8 cellular contexts compared by ENCODE assay signal in genomic region chr6:151044465-151045441, GRCh38.
A peak's percentile ranks its signal among the peaks of the same experiment; 100 is the strongest.
DNase-seq lines count a peak whose midpoint lies in the region; ATAC-seq, FAIRE-seq and TF ChIP-seq lines count a peak whose summit lies in the region.

No MANE protein-coding gene starts in this region.

- FAIRE-seq in K562 (lab: Jason Lieb, UNC): no peak

- 89% methylated on average over 23 of the region's 26 CpGs for WGBS in K562 (ENCODE audit: insufficient coverage, low coverage, missing lambda C conversion rate)
- WGBS in urinary bladder: 38% methylated on average over 26 of the region's 26 CpGs

- POLR2A ChIA-PET in K562 (lab: Yijun Ruan, JAX): no interaction called here

- H3K9me1 ChIP-seq in K562 (ENCODE audit: control insufficient read depth, insufficient read depth, low read length): no peaks in the 10 kb centered on the region

- in situ Hi-C loops in K562 (cut with MboI): no loop called here

- H3K36me3 ChIP-seq in K562 (ENCODE audit: control insufficient read depth, insufficient read depth, low read length) (peaks cover 39% of the 10 kb centered on the region), urinary bladder (ENCODE audit: insufficient read depth) (no peaks in the 10 kb centered on the region)

- H4K20me1 ChIP-seq in K562 (replicated peaks; ENCODE audit: control insufficient read depth, insufficient read depth, low read length): no peaks in the 10 kb centered on the region

- TF ChIP-seq CTCF in K562 (IDR thresholded peaks at IDR 0.05 in 2 of 3, conservative IDR thresholded peaks at IDR 0.05 in 1 of 3; ENCODE audit: insufficient read depth in 2 of 3, low read depth in 1 of 3, low read length in 3 of 3): no peak

- no peak overlapping the region; a peak in 1 of 4 replicates for H3K9ac ChIP-seq in K562 (ENCODE audit: insufficient read depth in 1 of 2, low read depth in 2 of 2, low read length in 2 of 2)

- no peaks in the 10 kb centered on the region for H3K9me3 ChIP-seq in K562 (replicated peaks; ENCODE audit: control insufficient read depth, insufficient read depth, low read depth, low read length)

- no TSS peak for BruUV-seq in K562 (replicated peaks; lab: Mats Ljungman, UMichigan)

- H3K4me3 ChIP-seq in K562 (no peak overlapping the region), urinary bladder (ENCODE audit: low read depth, low read length) (peak overlapping the region; percentile 12)

- TF ChIP-seq POLR2A in K562 (conservative IDR thresholded peaks at IDR 0.05): no peak

- no peak overlapping the region for H3K27ac ChIP-seq in K562 (ENCODE audit: extremely low read depth, low read depth, low read length)
- peak overlapping the region; percentile 57 for H3K27ac ChIP-seq in urinary bladder (ENCODE audit: low read depth)

- intact Hi-C loops in K562 (cut with micrococcal nuclease): loop anchor here (5.0 kb wide), 1 partner anchor 43 kb away; no protein-coding TSS in a partner anchor
- intact Hi-C loops in posterior cingulate gyrus (cut with DNase I): no loop called here

- H3K27me3 ChIP-seq in K562 (ENCODE audit: control insufficient read depth in 2 of 2, insufficient read depth in 2 of 2, low read length in 2 of 2): no peaks in the 10 kb centered on the region

- CTCF ChIA-PET in K562 (lab: Yijun Ruan, JAX; ENCODE audit: low intra/inter-chr PET ratio): no interaction called here

- ATAC-seq in K562 (no peak), HG03571 (IDR thresholded peaks at IDR 0.05; ENCODE audit: unreplicated experiment) (no peak)

- TF ChIP-seq EP300 in K562 (IDR thresholded peaks at IDR 0.05; ENCODE audit: low read length): no peak

- H3K4me1 ChIP-seq in K562 (replicated peaks in 1 of 2; ENCODE audit: control insufficient read depth in 2 of 2, insufficient read depth in 2 of 2, low read length in 2 of 2) (peaks cover 12 to 25% of the 10 kb centered on the region in 2 experiments; a peak in 4 of 5 replicates), urinary bladder (ENCODE audit: insufficient read depth) (no peaks in the 10 kb centered on the region)

- H2AFZ ChIP-seq in K562 (ENCODE audit: low read depth, low read length): no peak overlapping the region

- no peak for TF ChIP-seq RAD21 in K562 (CRISPR knock-in tag; conservative IDR thresholded peaks at IDR 0.05 in 1 of 2, IDR thresholded peaks at IDR 0.05 in 1 of 2)

- H3K4me2 ChIP-seq in K562 (ENCODE audit: insufficient read depth, low read length): no peak overlapping the region

- H3K79me2 ChIP-seq in K562 (ENCODE audit: control insufficient read depth, insufficient read depth, low read length): no peaks in the 10 kb centered on the region

- peak; percentile 21 for DNase-seq in NCI-H2227 treated with DMSO at 0.1 percent for 48 hours (lab: John Stamatoyannopoulos, UW)
- DNase-seq in NCI-H2227 (lab: John Stamatoyannopoulos, UW; ENCODE audit: unreplicated experiment): no peak
- no peak for DNase-seq in K562 (ENCODE audit: extremely low read depth in 1 of 4, low spot score in 3 of 4)
- peak; percentile 98 for DNase-seq in left kidney (ENCODE audit: low read depth, low spot score)
- no peak for DNase-seq in SIG-M5 (lab: John Stamatoyannopoulos, UW)
- DNase-seq in posterior cingulate gyrus: no peak

TF ChIP-seq in K562, 482 proteins besides CTCF, POLR2A, EP300 and RAD21:
- TF ChIP-seq ZBTB33 (CRISPR knock-in tag; IDR thresholded peaks at IDR 0.05) (0 out of 2 replicates have a peak, but pooled peaks have one; percentile 40), MTA3 (IDR thresholded peaks at IDR 0.05; ENCODE audit: borderline replicate concordance) (no peak)
TF ChIP-seq in K562: peak in this region for 1.

Comparison
In these comparisons a context has a peak if more than half of its experiments do, and no peak if none do; other contexts are left out.
1. DNase-seq: peak in NCI-H2227 treated with DMSO at 0.1 percent for 48 hours (single experiment) and left kidney (single experiment); none in NCI-H2227 (single experiment), K562 (0 of 4), SIG-M5 (single experiment) and posterior cingulate gyrus (0 of 10).